In genomic region chr15:82763361-82764142, GRCh38 we compare ENCODE assay signal across 23 cellular contexts. TPM values are rescaled to one million over a fixed set of nuclear protein-coding genes. Genes with fewer than 3 reads are reported as not detected.
DNase-seq lines count a peak whose midpoint lies in the region; ATAC-seq, FAIRE-seq and TF ChIP-seq lines count a peak whose summit lies in the region.
"Had no signal": no experiment of that assay in that cellular context is flagged by ENCODE, and none has a peak within 500 bp of the region (broad histone marks: within the 10 kb centered on the region; RNA-seq: fewer than 3 reads in every experiment).

No MANE protein-coding gene starts in this region.

- H3K27me3 ChIP-seq in K562 (ENCODE audit: control insufficient read depth in 2 of 2, insufficient read depth in 2 of 2, low read length in 2 of 2) (no peaks in the 10 kb centered on the region), small intestine (ENCODE audit: control insufficient read depth in 2 of 2, insufficient read depth in 2 of 2, low read length in 2 of 2) (no peaks in the 10 kb centered on the region)
- H3K27me3 ChIP-seq: BE2C had no signal

- H3K9me3 ChIP-seq in K562 (replicated peaks; ENCODE audit: control insufficient read depth, insufficient read depth, low read depth, low read length) (no peaks in the 10 kb centered on the region), small intestine (ENCODE audit: control insufficient read depth, low read depth) (no peaks in the 10 kb centered on the region)
- H3K9me3 ChIP-seq: BE2C, Caco-2 had no signal

- no peak overlapping the region for H3K9ac ChIP-seq in K562 (ENCODE audit: insufficient read depth in 1 of 2, low read depth in 2 of 2, low read length in 2 of 2)

- H3K9me1 ChIP-seq in K562 (ENCODE audit: control insufficient read depth, insufficient read depth, low read length) = no peaks in the 10 kb centered on the region

- H3K4me3 Mint-ChIP-seq in activated T-cell treated with anti-CD3 and anti-CD28 coated beads, Interleukin-2, amount 50 U/mL, for 72 hours = no peak overlapping the region
- no peak overlapping the region for H3K4me3 Mint-ChIP-seq in activated T-cell treated with anti-CD3 and anti-CD28 coated beads, Interleukin-2, amount 50 U/mL, for 24 hours
- no peak overlapping the region for H3K4me3 Mint-ChIP-seq in activated CD4-positive, alpha-beta memory T cell treated with anti-CD3 and anti-CD28 coated beads, Interleukin-2, amount 10 ng/mL, durations not matched to agents 7 days and 5 days

- H2AFZ ChIP-seq in K562 (ENCODE audit: low read depth, low read length) = no peak overlapping the region

- H3K36me3 Mint-ChIP-seq in activated T-cell treated with anti-CD3 and anti-CD28 coated beads, Interleukin-2, amount 50 U/mL, for 72 hours (ENCODE audit: insufficient read depth in 2 of 2) = peaks cover 0 to 8% of the 10 kb centered on the region in 2 donors
- H3K36me3 Mint-ChIP-seq in activated T-cell treated with anti-CD3 and anti-CD28 coated beads, Interleukin-2, amount 50 U/mL, for 24 hours (ENCODE audit: low read depth) = peaks cover 65% of the 10 kb centered on the region
- peaks cover 16% of the 10 kb centered on the region for H3K36me3 Mint-ChIP-seq in activated CD4-positive, alpha-beta memory T cell treated with anti-CD3 and anti-CD28 coated beads, Interleukin-2, amount 10 ng/mL, durations not matched to agents 7 days and 5 days (ENCODE audit: low read depth)

- H3K27ac Mint-ChIP-seq in activated T-cell treated with anti-CD3 and anti-CD28 coated beads, Interleukin-2, amount 50 U/mL, for 72 hours = peak overlapping the region; percentile 38
- no peak overlapping the region for H3K27ac Mint-ChIP-seq in activated T-cell treated with anti-CD3 and anti-CD28 coated beads, Interleukin-2, amount 50 U/mL, for 24 hours
- no peak overlapping the region for H3K27ac Mint-ChIP-seq in activated CD4-positive, alpha-beta memory T cell treated with anti-CD3 and anti-CD28 coated beads, Interleukin-2, amount 10 ng/mL, durations not matched to agents 7 days and 5 days
- H3K27ac Mint-ChIP-seq: CD4-positive, CD25-positive, alpha-beta regulatory T cell had no signal

- TF ChIP-seq RAD21 in K562 (CRISPR knock-in tag; conservative IDR thresholded peaks at IDR 0.05 in 1 of 2, IDR thresholded peaks at IDR 0.05 in 1 of 2) = no peak

- FAIRE-seq in K562 (lab: Jason Lieb, UNC) (peak; percentile 37), small intestine (lab: Jason Lieb, UNC) (no peak)
- FAIRE-seq: A204.1, GM12892, GM18507 had no signal

- intact Hi-C loops in K562 (cut with micrococcal nuclease) = no loop called here

- no peak for TF ChIP-seq POLR2A in K562 (conservative IDR thresholded peaks at IDR 0.05)

- TF ChIP-seq EP300 in K562 (IDR thresholded peaks at IDR 0.05; ENCODE audit: low read length) = no peak

- no peak overlapping the region for H3K4me3 ChIP-seq in K562
- H3K4me3 ChIP-seq in small intestine (ENCODE audit: low read depth in 1 of 2, low read length in 2 of 2) = no peak overlapping the region

- H3K36me3 ChIP-seq in K562 (ENCODE audit: control insufficient read depth, insufficient read depth, low read length) (peaks cover 15% of the 10 kb centered on the region; the same call in 2 of the 3 replicates), small intestine (ENCODE audit: control insufficient read depth in 2 of 2, insufficient read depth in 2 of 2, low read length in 2 of 2) (peaks cover 0 to 4% of the 10 kb centered on the region in 2 donors)

- H3K27me3 Mint-ChIP-seq in activated T-cell treated with anti-CD3 and anti-CD28 coated beads, Interleukin-2, amount 50 U/mL, for 72 hours (ENCODE audit: low read depth) = no peaks in the 10 kb centered on the region
- H3K27me3 Mint-ChIP-seq in activated T-cell treated with anti-CD3 and anti-CD28 coated beads, Interleukin-2, amount 50 U/mL, for 24 hours = no peaks in the 10 kb centered on the region
- H3K27me3 Mint-ChIP-seq in activated CD4-positive, alpha-beta memory T cell treated with anti-CD3 and anti-CD28 coated beads, Interleukin-2, amount 10 ng/mL, durations not matched to agents 7 days and 5 days = no peaks in the 10 kb centered on the region
- H3K27me3 Mint-ChIP-seq: CD4-positive, CD25-positive, alpha-beta regulatory T cell had no signal

- 77% methylated on average over 7 of the region's 7 CpGs for WGBS in K562 (ENCODE audit: insufficient coverage, low coverage, missing lambda C conversion rate)
- 65 to 86% (median 82%) methylated on average over 7 of the region's 7 CpGs for WGBS in small intestine, 3 donors

- H4K20me1 ChIP-seq in K562 (replicated peaks; ENCODE audit: control insufficient read depth, insufficient read depth, low read length) = no peaks in the 10 kb centered on the region

- ATAC-seq in activated T-cell treated with anti-CD3 and anti-CD28 coated beads, Interleukin-2, amount 50 U/mL, for 72 hours (replicated peaks in 1 of 2) = no peak
- ATAC-seq in K562 (no peak), HG02588 (IDR thresholded peaks at IDR 0.05; ENCODE audit: unreplicated experiment) (no peak)

- no peak overlapping the region for H3K27ac ChIP-seq in K562 (ENCODE audit: extremely low read depth, low read depth, low read length)
- H3K27ac ChIP-seq in small intestine (ENCODE audit: low read depth in 1 of 2, low read length in 1 of 2) = no peak overlapping the region

- POLR2A ChIA-PET in K562 (lab: Yijun Ruan, JAX) = interaction anchor here (1.2 to 6.5 kb wide), 2 partner anchors 8 to 12 kb away, joined by 3 to 37 read pairs; no protein-coding TSS in a partner anchor
- POLR2A ChIA-PET in activated CD4-positive, alpha-beta memory T cell treated with anti-CD3 and anti-CD28 coated beads, Interleukin-2, amount 10 ng/mL, durations not matched to agents 7 days and 5 days (lab: Charles Lee) = interaction anchor here (1.0 kb wide), 1 partner anchor 11 kb away, joined by 3 read pairs; no protein-coding TSS in a partner anchor

- H3K4me2 ChIP-seq in K562 (ENCODE audit: insufficient read depth, low read length) = no peak overlapping the region

- H3K79me2 ChIP-seq in K562 (ENCODE audit: control insufficient read depth, insufficient read depth, low read length) = no peaks in the 10 kb centered on the region

- H3K4me1 Mint-ChIP-seq in activated T-cell treated with anti-CD3 and anti-CD28 coated beads, Interleukin-2, amount 50 U/mL, for 72 hours (ENCODE audit: low read depth) = peaks cover 8% of the 10 kb centered on the region
- peaks cover 9% of the 10 kb centered on the region for H3K4me1 Mint-ChIP-seq in activated T-cell treated with anti-CD3 and anti-CD28 coated beads, Interleukin-2, amount 50 U/mL, for 24 hours (ENCODE audit: low read depth)
- peaks cover 11% of the 10 kb centered on the region for H3K4me1 Mint-ChIP-seq in activated CD4-positive, alpha-beta memory T cell treated with anti-CD3 and anti-CD28 coated beads, Interleukin-2, amount 10 ng/mL, durations not matched to agents 7 days and 5 days

- in situ Hi-C loops in K562 (cut with MboI) = no loop called here

- TF ChIP-seq CTCF in K562 (IDR thresholded peaks at IDR 0.05 in 2 of 3, conservative IDR thresholded peaks at IDR 0.05 in 1 of 3; ENCODE audit: insufficient read depth in 2 of 3, low read depth in 1 of 3, low read length in 3 of 3) = no peak

- BruUV-seq in K562 (replicated peaks; lab: Mats Ljungman, UMichigan) = no TSS peak

- no peaks in the 10 kb centered on the region for H3K9me3 Mint-ChIP-seq in activated T-cell treated with anti-CD3 and anti-CD28 coated beads, Interleukin-2, amount 50 U/mL, for 72 hours
- no peaks in the 10 kb centered on the region for H3K9me3 Mint-ChIP-seq in activated T-cell treated with anti-CD3 and anti-CD28 coated beads, Interleukin-2, amount 50 U/mL, for 24 hours
- no peaks in the 10 kb centered on the region for H3K9me3 Mint-ChIP-seq in activated CD4-positive, alpha-beta memory T cell treated with anti-CD3 and anti-CD28 coated beads, Interleukin-2, amount 10 ng/mL, durations not matched to agents 7 days and 5 days

- H3K4me1 ChIP-seq in K562 (replicated peaks in 1 of 2; ENCODE audit: control insufficient read depth in 2 of 2, insufficient read depth in 2 of 2, low read length in 2 of 2) = peaks cover 0 to 3% of the 10 kb centered on the region in 2 experiments; a peak in 1 of 5 replicates
- no peaks in the 10 kb centered on the region for H3K4me1 ChIP-seq in small intestine (ENCODE audit: control insufficient read depth in 2 of 2, insufficient read depth in 1 of 2, low read depth in 1 of 2, low read length in 1 of 2)
- H3K4me1 ChIP-seq: BE2C, Caco-2 had no signal

- no peak for DNase-seq in activated T-cell treated with anti-CD3 and anti-CD28 coated beads, Interleukin-2, amount 50 U/mL, for 72 hours
- no peak for DNase-seq in activated T-cell treated with anti-CD3 and anti-CD28 coated beads, Interleukin-2, amount 50 U/mL, for 24 hours
- peak; percentile 30 for DNase-seq in HuH-7 (ENCODE audit: low spot score)
- no peak for DNase-seq in K562 (ENCODE audit: extremely low read depth in 1 of 4, low spot score in 3 of 4)
- peak; percentile 10 for DNase-seq in small intestine
- no peak for DNase-seq in activated CD4-positive, alpha-beta memory T cell treated with anti-CD3 and anti-CD28 coated beads, Interleukin-2, amount 10 ng/mL, durations not matched to agents 7 days and 5 days
- DNase-seq in DMS153 (lab: John Stamatoyannopoulos, UW) = no peak
- DNase-seq: BE2C, Caco-2, GOT3, KG1, MV-4-11, NCI-H1694 treated with DMSO at 0.1 percent for 48 hours, NCI-H2227 treated with DMSO at 0.1 percent for 48 hours, NCI-H510A treated with DMSO at 0.1 percent for 48 hours, NCI-H774, OCI-M1 had no signal

- CTCF ChIA-PET in K562 (lab: Yijun Ruan, JAX; ENCODE audit: low intra/inter-chr PET ratio) = no interaction called here
- CTCF ChIA-PET in activated CD4-positive, alpha-beta memory T cell treated with anti-CD3 and anti-CD28 coated beads, Interleukin-2, amount 10 ng/mL, durations not matched to agents 7 days and 5 days (lab: Charles Lee) = no interaction called here

RNA-seq across cellular contexts. Expression of gene FSD2, which starts 42.3 kb away (rescaled TPM):
- not detected for total RNA-seq in activated T-cell treated with anti-CD3 and anti-CD28 coated beads, Interleukin-2, amount 50 U/mL, for 72 hours
- not detected in 2 replicates for total RNA-seq in K562 (2011; cell fraction: chromatin; rRNA removed; ENCODE audit: low replicate concordance)
- not detected in 2 replicates for total RNA-seq in K562 (2011; cell fraction: nucleolus; rRNA removed)
- not detected in 2 replicates for total RNA-seq in K562 (2011; cell fraction: nucleoplasm; rRNA removed)
- total RNA-seq in K562 (2014; rRNA removed) (not detected in 2 replicates), K562 (2014; rRNA removed; fragmentation: Illumina TruSeq; extraction: Trizol) (not detected in 2 replicates), K562 (2015; rRNA removed; fragmentation: Illumina TruSeq; extraction: Trizol) (not detected in 2 replicates), K562 (2021) (not detected in 2 replicates)
- polyA plus RNA-seq in K562 (2011; rRNA removed) (not detected in 2 replicates), K562 (2014; fragmentation: Illumina TruSeq; extraction: Trizol) (0.01 TPM in 1 of 2 replicates, not detected in the other), K562 (2014; fragmentation: Nextera tagmentation; extraction: Ambion mirVana) (under 1 TPM; 0.01 to 0.06 TPM), K562 (2014; rRNA removed) (not detected in 2 replicates), small intestine (under 1 TPM in 1 of 3 donors, not detected in 2; 0.45 TPM)
- not detected in 2 replicates for polyA plus RNA-seq in K562 (2011; cell fraction: cytosol; rRNA removed)
- polyA plus RNA-seq in K562 (2011; cell fraction: nucleus; rRNA removed) = not detected in 2 replicates
- 0.06 and 0.07 TPM in 2 replicates for polyA plus RNA-seq in K562 (2012)
- not detected in 2 replicates for polyA minus RNA-seq in K562 (2011; rRNA and poly(A)+ RNA removed)
- not detected in 2 replicates for polyA minus RNA-seq in K562 (2011; cell fraction: cytosol; rRNA and poly(A)+ RNA removed)
- not detected in 2 replicates for polyA minus RNA-seq in K562 (2011; cell fraction: nucleus; rRNA and poly(A)+ RNA removed)
- not detected for total RNA-seq in activated CD4-positive, alpha-beta memory T cell treated with anti-CD3 and anti-CD28 coated beads, Interleukin-2, amount 10 ng/mL, durations not matched to agents 7 days and 5 days
- total RNA-seq: Caco-2; CD4-positive, CD25-positive, alpha-beta regulatory T cell; RPMI7951 had no signal

RNA-seq across cellular contexts. Expression of gene WHAMM, which starts 45.9 kb away (rescaled TPM):
- 1 to 10 TPM; 5.9 to 8.2 TPM for total RNA-seq in activated T-cell treated with anti-CD3 and anti-CD28 coated beads, Interleukin-2, amount 50 U/mL, for 72 hours
- 4.6 and 8.6 TPM in 2 replicates for total RNA-seq in K562 (2011; cell fraction: chromatin; rRNA removed; ENCODE audit: low replicate concordance)
- total RNA-seq in K562 (2011; cell fraction: nucleolus; rRNA removed) = 3.7 and 3.8 TPM in 2 replicates
- 4.1 and 4.6 TPM in 2 replicates for total RNA-seq in K562 (2011; cell fraction: nucleoplasm; rRNA removed)
- total RNA-seq in K562 (2014; rRNA removed) (3.6 and 4.3 TPM in 2 replicates), K562 (2014; rRNA removed; fragmentation: Illumina TruSeq; extraction: Trizol) (3.8 and 4.7 TPM in 2 replicates), K562 (2015; rRNA removed; fragmentation: Illumina TruSeq; extraction: Trizol) (3.8 and 4.5 TPM in 2 replicates), K562 (2021) (4.5 and 4.8 TPM in 2 replicates)
- polyA plus RNA-seq in K562 (2011; rRNA removed) (2.7 and 3.3 TPM in 2 replicates), K562 (2014; fragmentation: Illumina TruSeq; extraction: Trizol) (4.0 TPM in 2 replicates), K562 (2014; fragmentation: Nextera tagmentation; extraction: Ambion mirVana) (1 to 10 TPM; 2.0 to 2.3 TPM), K562 (2014; rRNA removed) (3.6 and 4.6 TPM in 2 replicates), small intestine (1 to 10 TPM; 4.5 to 6.7 (median 5.7) TPM)
- polyA plus RNA-seq in K562 (2011; cell fraction: cytosol; rRNA removed) = 1.9 and 2.1 TPM in 2 replicates
- polyA plus RNA-seq in K562 (2011; cell fraction: nucleus; rRNA removed) = 3.8 and 4.0 TPM in 2 replicates
- 2.9 and 3.8 TPM in 2 replicates for polyA plus RNA-seq in K562 (2012)
- polyA minus RNA-seq in K562 (2011; rRNA and poly(A)+ RNA removed) = 2.6 and 2.9 TPM in 2 replicates
- polyA minus RNA-seq in K562 (2011; cell fraction: cytosol; rRNA and poly(A)+ RNA removed) = 1.5 and 2.0 TPM in 2 replicates
- polyA minus RNA-seq in K562 (2011; cell fraction: nucleus; rRNA and poly(A)+ RNA removed) = 2.3 and 2.9 TPM in 2 replicates
- total RNA-seq in activated CD4-positive, alpha-beta memory T cell treated with anti-CD3 and anti-CD28 coated beads, Interleukin-2, amount 10 ng/mL, durations not matched to agents 7 days and 5 days = 10 to 100 TPM; 11.1 to 13.7 TPM

RNA-seq across cellular contexts. Expression of gene AP3B2, which starts 53.9 kb away (rescaled TPM):
- 1 to 10 TPM; 1.7 to 7.5 TPM for total RNA-seq in activated T-cell treated with anti-CD3 and anti-CD28 coated beads, Interleukin-2, amount 50 U/mL, for 72 hours
- 0.88 and 1.1 TPM in 2 replicates for total RNA-seq in K562 (2011; cell fraction: chromatin; rRNA removed; ENCODE audit: low replicate concordance)
- total RNA-seq in K562 (2011; cell fraction: nucleolus; rRNA removed) = 0.33 and 0.66 TPM in 2 replicates
- 0.22 and 0.84 TPM in 2 replicates for total RNA-seq in K562 (2011; cell fraction: nucleoplasm; rRNA removed)
- total RNA-seq in K562 (2014; rRNA removed) (0.09 TPM in 1 of 2 replicates, not detected in the other), K562 (2014; rRNA removed; fragmentation: Illumina TruSeq; extraction: Trizol) (0.04 and 0.19 TPM in 2 replicates), K562 (2015; rRNA removed; fragmentation: Illumina TruSeq; extraction: Trizol) (not detected in 2 replicates), K562 (2021) (0.18 TPM in 1 of 2 replicates, not detected in the other)
- polyA plus RNA-seq in K562 (2011; rRNA removed) (0.15 and 0.46 TPM in 2 replicates), K562 (2014; fragmentation: Illumina TruSeq; extraction: Trizol) (0.13 and 0.14 TPM in 2 replicates), K562 (2014; fragmentation: Nextera tagmentation; extraction: Ambion mirVana) (under 1 TPM; 0.10 to 0.11 TPM), K562 (2014; rRNA removed) (0.03 and 0.04 TPM in 2 replicates), small intestine (1 to 10 TPM in 1 of 3 donors, not detected in 2; 2.8 TPM)
- polyA plus RNA-seq in K562 (2011; cell fraction: cytosol; rRNA removed) = 0.27 and 0.41 TPM in 2 replicates
- polyA plus RNA-seq in K562 (2011; cell fraction: nucleus; rRNA removed) = 1.2 and 1.4 TPM in 2 replicates
- 0.27 and 0.73 TPM in 2 replicates for polyA plus RNA-seq in K562 (2012)
- polyA minus RNA-seq in K562 (2011; rRNA and poly(A)+ RNA removed) = 0.21 TPM in 1 of 2 replicates, not detected in the other
- polyA minus RNA-seq in K562 (2011; cell fraction: cytosol; rRNA and poly(A)+ RNA removed) = not detected in 2 replicates
- 0.22 TPM in 1 of 2 replicates, not detected in the other for polyA minus RNA-seq in K562 (2011; cell fraction: nucleus; rRNA and poly(A)+ RNA removed)
- not detected for total RNA-seq in activated CD4-positive, alpha-beta memory T cell treated with anti-CD3 and anti-CD28 coated beads, Interleukin-2, amount 10 ng/mL, durations not matched to agents 7 days and 5 days

Comparison
In these comparisons a context has a peak if more than half of its experiments do, and no peak if none do; other contexts are left out.
1. DNase-seq: peak in HuH-7 (single experiment) and small intestine (single experiment); none in activated T-cell treated with anti-CD3 and anti-CD28 coated beads, Interleukin-2, amount 50 U/mL, for 72 hours (0 of 2), activated T-cell treated with anti-CD3 and anti-CD28 coated beads, Interleukin-2, amount 50 U/mL, for 24 hours (single experiment), K562 (0 of 4), activated CD4-positive, alpha-beta memory T cell treated with anti-CD3 and anti-CD28 coated beads, Interleukin-2, amount 10 ng/mL, durations not matched to agents 7 days and 5 days (single experiment) and DMS153 (single experiment).